ENCODE assay signal across 27 cellular contexts in the genomic region with DNA sequence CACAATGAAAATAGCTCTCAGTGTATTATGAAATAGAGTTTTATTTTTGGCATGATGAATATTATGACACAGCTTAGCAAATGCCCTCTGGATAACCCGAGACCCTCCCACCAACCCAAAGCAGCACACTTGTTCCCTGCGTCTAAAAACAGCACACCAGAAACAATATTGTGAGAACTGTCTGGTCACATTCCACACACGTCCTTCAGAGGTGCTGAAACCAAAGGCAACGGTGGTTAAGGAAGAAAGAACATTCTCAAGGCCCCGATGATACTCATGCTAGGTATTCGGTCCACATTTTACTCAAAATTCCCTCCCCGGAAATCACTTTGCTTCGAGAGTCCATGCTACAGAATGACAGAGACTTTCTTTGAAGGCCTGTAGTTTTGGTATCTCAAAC.
DNase-seq lines count a peak whose midpoint lies in the region; ATAC-seq and TF ChIP-seq lines count a peak whose summit lies in the region.
"Had no signal": no experiment of that assay in that cellular context is flagged by ENCODE, and none has a peak within 500 bp of the region (broad histone marks: within the 10 kb centered on the region; RNA-seq: fewer than 3 reads in every experiment).

No MANE protein-coding gene starts in this region.

- no peaks in the 10 kb centered on the region for H3K36me3 ChIP-seq in uterus
- H3K36me3 ChIP-seq: prostate gland, upper lobe of left lung had no signal

- H3K4me3 ChIP-seq in fibroblast of pulmonary artery (replicated peaks; ENCODE audit: low read depth, low read length) (no peak overlapping the region), right cardiac atrium (ENCODE audit: low read length) (no peak overlapping the region), uterus (no peak overlapping the region)
- H3K4me3 ChIP-seq: lung, prostate gland, upper lobe of left lung had no signal

- peak; percentile 74 to 76 for ATAC-seq in right cardiac atrium
- no peak for ATAC-seq in HG02981 (IDR thresholded peaks at IDR 0.05; ENCODE audit: unreplicated experiment)
- ATAC-seq: activated naive CD8-positive, alpha-beta T cell treated with anti-CD3 and anti-CD28 coated beads, Interleukin-2, amount 50 U/mL, for 24 hours; HCT116; natural killer cell had no signal

- H3K27ac ChIP-seq in right cardiac atrium (ENCODE audit: low read length) (peak overlapping the region; percentile 48), uterus (peak overlapping the region; percentile 11 to 14)
- H3K27ac ChIP-seq: prostate gland, RWPE1, upper lobe of left lung had no signal

- H3K27me3 ChIP-seq in right cardiac atrium (ENCODE audit: control insufficient read depth, insufficient read depth) (no peaks in the 10 kb centered on the region), uterus (no peaks in the 10 kb centered on the region)
- H3K27me3 ChIP-seq: upper lobe of left lung had no signal

- peaks cover 14% of the 10 kb centered on the region for H3K4me1 ChIP-seq in right cardiac atrium (ENCODE audit: control insufficient read depth, insufficient read depth, low read length)
- H3K4me1 ChIP-seq in uterus, result peaks cover 3 to 11% of the 10 kb centered on the region in 2 donors
- H3K4me1 ChIP-seq: prostate gland had no signal

- WGBS in right cardiac atrium, result 44% methylated on average over 8 of the region's 8 CpGs

- TF ChIP-seq POLR2A in uterus (IDR thresholded peaks at IDR 0.05), result no peak

- DNase-seq in NOMO-1 treated with DMSO at 0.1 percent for 48 hours (lab: John Stamatoyannopoulos, UW; ENCODE audit: unreplicated experiment), result peak; percentile 6
- no peak for DNase-seq in NOMO-1 (lab: John Stamatoyannopoulos, UW; ENCODE audit: unreplicated experiment in 2 of 2)
- DNase-seq in fibroblast of pulmonary artery (ENCODE audit: low read depth), result peak; percentile 50
- peak in 1 of 3 donors; percentile 48 for DNase-seq in right cardiac atrium
- no peak for DNase-seq in uterus
- no peak for DNase-seq in kidney tubule cell (ENCODE audit: low spot score)
- no peak for DNase-seq in cerebellum (ENCODE audit: low spot score)
- DNase-seq: 8988T; activated CD4-positive, CD25-positive, alpha-beta regulatory T cell; activated naive CD4-positive, alpha-beta T cell; activated naive CD8-positive, alpha-beta T cell treated with anti-CD3 and anti-CD28 coated beads, Interleukin-2, amount 50 U/mL, for 24 hours; activated T-cell treated with anti-CD3 and anti-CD28 coated beads, Interleukin-2, amount 50 U/mL, for 48 hours; C1 segment of cervical spinal cord; DMS53; glutamatergic neuron; natural killer cell; NCI-H1092 treated with DMSO at 0.1 percent for 48 hours; NCI-H1694 treated with DMSO at 0.1 percent for 48 hours; NCI-H82; occipital lobe; stimulated activated CD4-positive, alpha-beta T cell treated with anti-CD3 and anti-CD28 coated beads, Interleukin-4, amount 100 ng/mL, for 24 hours; upper lobe of left lung had no signal

- H3K9me3 ChIP-seq in right cardiac atrium (ENCODE audit: control insufficient read depth, low read length) (no peaks in the 10 kb centered on the region), uterus (no peaks in the 10 kb centered on the region)
- H3K9me3 ChIP-seq: prostate gland, upper lobe of left lung had no signal

- TF ChIP-seq CTCF in fibroblast of pulmonary artery (IDR thresholded peaks at IDR 0.05; ENCODE audit: low read length, missing control alignments) (no peak), uterus (IDR thresholded peaks at IDR 0.05) (no peak)

- intact Hi-C loops in right cardiac atrium (cut with DNase I), result no loop called here
- intact Hi-C loops in uterus (cut with DNase I; ENCODE audit: low total_unique reads), result no loop called here

Comparison
In these comparisons a context has a peak if more than half of its experiments do, and no peak if none do; other contexts are left out.
1. DNase-seq: peak in NOMO-1 treated with DMSO at 0.1 percent for 48 hours (single experiment) and fibroblast of pulmonary artery (single experiment); none in NOMO-1 (0 of 2), uterus (0 of 2), kidney tubule cell (single experiment) and cerebellum (single experiment).